In the genomic region with DNA sequence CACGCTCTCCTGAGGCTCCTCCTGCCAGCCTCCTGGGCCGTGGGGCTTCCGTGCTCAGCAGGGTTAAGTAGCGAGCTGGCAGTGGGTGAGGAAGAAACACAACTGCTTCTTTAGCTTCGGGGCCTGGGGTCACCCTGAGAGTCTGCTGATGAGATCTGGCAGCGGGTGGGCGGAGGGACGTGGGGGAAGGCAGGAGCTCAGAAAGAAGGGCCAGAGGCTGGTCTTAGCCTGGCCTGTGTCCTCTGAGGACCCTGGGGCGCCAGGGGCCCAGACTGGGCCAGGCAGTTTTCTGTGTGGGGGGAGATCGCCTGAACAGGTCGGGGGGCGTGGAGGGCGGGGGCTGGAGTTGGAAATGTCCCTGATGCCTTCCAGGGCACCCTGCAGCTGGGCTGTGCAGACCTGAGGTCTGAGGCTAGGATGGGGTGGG, we compare ENCODE assay signal across 12 cellular contexts.
DNase-seq lines count a peak whose midpoint lies in the region; ATAC-seq and TF ChIP-seq lines count a peak whose summit lies in the region.
"Had no signal": no experiment of that assay in that cellular context is flagged by ENCODE, and none has a peak within 500 bp of the region (broad histone marks: within the 10 kb centered on the region; RNA-seq: fewer than 3 reads in every experiment).

No MANE protein-coding gene starts in this region.

- peak overlapping the region; percentile 21; the same call in 1 of the 2 replicates for H3K4me3 ChIP-seq in HFF-Myc (replicated peaks; ENCODE audit: low read depth, low read length)
- no peak overlapping the region for H3K4me3 ChIP-seq in lower lobe of right lung
- H3K4me3 ChIP-seq in tibial artery, result peak overlapping the region; percentile 1 to 15

- H3K9me3 Mint-ChIP-seq in brain, result peaks cover 0 to 4% (median 2%) of the 10 kb centered on the region in 5 experiments

- H3K27me3 Mint-ChIP-seq in brain, result peaks cover 4% of the 10 kb centered on the region
- H3K27me3 Mint-ChIP-seq: activated naive CD8-positive, alpha-beta T cell treated with anti-CD3 and anti-CD28 coated beads, Interleukin-2, amount 50 U/mL, for 24 hours had no signal

- H3K36me3 ChIP-seq in lower lobe of right lung (no peaks in the 10 kb centered on the region), tibial artery (no peaks in the 10 kb centered on the region)

- peak overlapping the region; percentile 69 to 98 (median 95) for H3K27ac Mint-ChIP-seq in brain
- H3K27ac Mint-ChIP-seq: activated naive CD8-positive, alpha-beta T cell treated with anti-CD3 and anti-CD28 coated beads, Interleukin-2, amount 50 U/mL, for 24 hours; naive B cell had no signal

- H3K27ac ChIP-seq in lower lobe of right lung, result peak overlapping the region; percentile 85
- H3K27ac ChIP-seq in tibial artery, result peak overlapping the region; percentile 73 to 81
- H3K27ac ChIP-seq: VCaP had no signal

- no peak overlapping the region for H3K4me3 Mint-ChIP-seq in brain
- H3K4me3 Mint-ChIP-seq: activated naive CD8-positive, alpha-beta T cell treated with anti-CD3 and anti-CD28 coated beads, Interleukin-2, amount 50 U/mL, for 24 hours; naive B cell had no signal

- H3K9me3 ChIP-seq in lower lobe of right lung (no peaks in the 10 kb centered on the region), tibial artery (no peaks in the 10 kb centered on the region)

- TF ChIP-seq CTCF in HFF-Myc (IDR thresholded peaks at IDR 0.05; ENCODE audit: low read depth, low read length, missing control alignments) (no peak), brain (conservative IDR thresholded peaks at IDR 0.05) (no peak), lower lobe of right lung (IDR thresholded peaks at IDR 0.05) (no peak), tibial artery (IDR thresholded peaks at IDR 0.05) (no peak)

- DNase-seq in HFF-Myc (ENCODE audit: extremely low read depth, low read depth) (no peak), lower lobe of right lung (no peak), tibial artery (no peak), OCI-M2 (lab: John Stamatoyannopoulos, UW; ENCODE audit: unreplicated experiment) (no peak), NCI-H446 treated with DMSO at 0.1 percent for 48 hours (lab: John Stamatoyannopoulos, UW) (no peak)
- DNase-seq: activated CD8-positive, alpha-beta memory T cell treated with anti-CD3 and anti-CD28 coated beads, Interleukin-2, amount 50 U/mL, for 48 hours; activated naive CD8-positive, alpha-beta T cell treated with anti-CD3 and anti-CD28 coated beads, Interleukin-2, amount 50 U/mL, for 24 hours; DMS153; naive B cell had no signal

- H3K4me1 ChIP-seq in lower lobe of right lung, result peaks cover 21% of the 10 kb centered on the region
- peaks cover 7 to 36% (median 30%) of the 10 kb centered on the region in 4 donors for H3K4me1 ChIP-seq in tibial artery

- no peaks in the 10 kb centered on the region for H3K27me3 ChIP-seq in lower lobe of right lung (ENCODE audit: low read depth)
- no peaks in the 10 kb centered on the region for H3K27me3 ChIP-seq in tibial artery

- ATAC-seq in lower lobe of right lung (no peak), GM21367 (IDR thresholded peaks at IDR 0.05; ENCODE audit: unreplicated experiment) (no peak)
- ATAC-seq: activated naive CD8-positive, alpha-beta T cell treated with anti-CD3 and anti-CD28 coated beads, Interleukin-2, amount 50 U/mL, for 24 hours had no signal

- H3K36me3 Mint-ChIP-seq in brain, result peaks cover 11% of the 10 kb centered on the region
- H3K36me3 Mint-ChIP-seq: naive B cell had no signal

- intact Hi-C loops in lower lobe of right lung (cut with DNase I), result no loop called here
- intact Hi-C loops in tibial artery (cut with DNase I; ENCODE audit: low total_unique reads), result loop anchor here (5.0 kb wide), 1 partner anchor 37 kb away; no protein-coding TSS in a partner anchor

- peaks cover 77% of the 10 kb centered on the region for H3K4me1 Mint-ChIP-seq in brain
- H3K4me1 Mint-ChIP-seq: naive B cell had no signal
